ENCODE assay signal across 8 cellular contexts in the genomic region with DNA sequence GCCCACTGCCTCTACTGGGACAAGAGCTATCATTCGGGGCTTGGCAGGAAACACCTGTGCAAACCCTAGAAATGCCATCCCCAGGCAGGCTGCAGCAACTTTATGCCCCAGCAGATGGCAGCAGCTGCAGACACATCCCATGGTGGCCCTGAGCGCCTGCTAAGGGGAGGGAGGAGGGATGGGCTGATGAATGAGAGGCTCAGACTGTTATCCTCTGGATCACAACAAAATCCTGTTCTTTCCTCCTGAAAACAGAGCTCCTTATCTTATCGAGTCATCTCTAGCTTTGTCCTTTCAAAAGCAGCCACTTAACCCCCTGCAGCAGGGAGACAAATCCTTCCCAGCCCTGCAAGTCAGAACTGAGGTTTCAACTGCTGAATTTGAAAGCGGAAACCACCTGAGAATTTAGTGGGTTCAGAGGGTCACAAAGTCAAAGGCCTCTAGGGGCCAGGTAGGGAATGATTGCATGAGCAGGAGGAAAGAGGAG.
DNase-seq lines count a peak whose midpoint lies in the region; ATAC-seq and TF ChIP-seq lines count a peak whose summit lies in the region.

No MANE protein-coding gene starts in this region.

- no peak overlapping the region for H3K4me3 ChIP-seq in epithelial cell of esophagus (ENCODE audit: low read length)

- ATAC-seq in GM19467 (IDR thresholded peaks at IDR 0.05; ENCODE audit: unreplicated experiment) (peak; percentile 96), HG03558 (IDR thresholded peaks at IDR 0.05; ENCODE audit: extremely low read depth, unreplicated experiment) (peak; percentile 67)

- in situ Hi-C loops in Caki2 (cut with HindIII; ENCODE audit: low pct_unique_long_range_greater_than_20kb, low sequenced_read_pairs) = no loop called here

- TF ChIP-seq CTCF in epithelial cell of esophagus (IDR thresholded peaks at IDR 0.05; ENCODE audit: insufficient read depth, low read depth, low read length, missing control alignments) = peak; percentile 93

- DNase-seq in Caki2 (ENCODE audit: low read depth) (peak; percentile 48), NOMO-1 treated with DMSO at 0.1 percent for 48 hours (lab: John Stamatoyannopoulos, UW; ENCODE audit: unreplicated experiment) (peak; percentile 47), activated T-cell treated with anti-CD3 and anti-CD28 coated beads for 1 hour (ENCODE audit: low read depth) (peak; percentile 68), epithelial cell of esophagus (ENCODE audit: low read depth) (peak; percentile 72), myocyte (ENCODE audit: low read depth) (peak; percentile 79)
- DNase-seq in stimulated activated CD8-positive, alpha-beta memory T cell treated with anti-CD3 and anti-CD28 coated beads, Interleukin-7, amount 100 ng/mL, for 24 hours (ENCODE audit: low read depth) = peak; percentile 66
